In the genomic region with DNA sequence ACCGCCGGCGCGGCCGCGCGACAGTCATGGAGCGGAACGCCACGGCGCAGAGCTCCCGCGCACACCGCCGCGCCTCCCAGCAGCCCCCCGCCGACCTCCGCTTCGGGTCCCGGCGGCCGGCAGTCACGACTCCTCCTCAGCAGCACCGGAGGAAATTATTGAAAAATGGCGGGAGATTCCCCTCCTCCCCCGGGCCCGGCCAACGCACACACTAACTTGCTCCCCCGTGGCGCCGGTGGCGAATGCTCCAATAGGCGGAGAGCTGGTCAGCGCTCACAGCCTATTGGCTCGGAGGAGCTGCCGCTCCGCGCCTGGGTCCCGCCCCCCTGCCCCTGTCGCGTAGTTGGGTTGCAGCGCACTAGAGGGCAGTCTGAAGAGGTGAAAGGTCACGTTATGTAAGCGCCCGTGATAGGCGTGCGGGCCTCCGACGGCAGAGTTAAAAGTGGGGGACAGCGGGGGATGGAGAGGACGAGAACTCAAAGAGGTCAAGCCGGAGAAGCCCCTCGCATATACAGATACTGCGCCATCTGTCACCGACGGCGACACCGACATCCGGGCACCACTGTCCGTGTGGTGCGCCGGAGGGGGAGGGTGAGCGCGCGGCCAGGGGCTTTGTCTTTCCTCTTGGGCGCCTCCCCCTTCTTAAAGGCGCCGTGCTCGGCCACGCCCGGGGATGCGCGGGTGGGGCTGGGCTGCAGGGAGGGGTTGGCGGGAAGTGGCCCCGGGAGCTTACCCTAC, we compare ENCODE assay signal across 1 cellular context.
TF ChIP-seq lines count a peak whose summit lies in the region.

BAZ1B (minus strand) TSS at position 213 of the 738 bp plus-strand sequence. CDS start 360 bp downstream, outside the sequence.

TF ChIP-seq in SK-N-SH treated with all-trans-retinoic acid at 6 μM for 48 hours, 23 proteins besides CTCF, POLR2A, EP300 and RAD21 (continued from another document):
- TF ChIP-seq POU6F1 (CRISPR knock-in tag; IDR thresholded peaks at IDR 0.05; ENCODE audit: borderline replicate concordance, low read depth) = no peak
